In the genomic region with DNA sequence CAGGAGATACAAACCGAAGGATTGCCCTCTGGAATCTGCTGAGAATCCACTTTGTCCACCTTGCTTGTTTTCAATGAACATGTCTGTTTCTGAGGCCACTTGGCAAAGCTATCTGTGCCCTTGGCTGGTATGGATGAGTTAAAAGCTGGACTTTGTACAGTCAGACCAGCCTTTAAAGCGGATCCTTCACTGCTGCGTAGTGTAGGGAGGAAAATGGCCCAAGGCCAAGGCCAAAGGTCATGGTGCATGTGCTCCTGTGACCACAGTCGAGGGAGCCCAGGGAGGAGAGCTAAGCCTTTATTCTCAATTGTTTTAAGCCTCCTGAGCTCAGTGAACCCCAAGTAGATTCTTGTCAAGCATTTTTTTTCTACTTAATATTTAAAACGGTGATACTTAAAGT, we compare ENCODE assay signal across 22 cellular contexts. TPM values are rescaled to one million over a fixed set of nuclear protein-coding genes. Genes with fewer than 3 reads are reported as not detected.
DNase-seq lines count a peak whose midpoint lies in the region; ATAC-seq, FAIRE-seq and TF ChIP-seq lines count a peak whose summit lies in the region.
"Had no signal": no experiment of that assay in that cellular context is flagged by ENCODE, and none has a peak within 500 bp of the region (broad histone marks: within the 10 kb centered on the region; RNA-seq: fewer than 3 reads in every experiment).

No MANE protein-coding gene starts in this region.

- H3K4me3 ChIP-seq in astrocyte (ENCODE audit: insufficient read depth, low read depth, low read length), result no peak overlapping the region
- H3K4me3 ChIP-seq in stomach, result no peak overlapping the region
- no peak overlapping the region for H3K4me3 ChIP-seq in endodermal cell (ENCODE audit: low read length)
- H3K4me3 ChIP-seq: pancreas, PC-9, skin epidermis, thoracic aorta had no signal

- no peak overlapping the region for H3K4me2 ChIP-seq in astrocyte (ENCODE audit: low read length)
- H3K4me2 ChIP-seq: PC-9, SK-N-SH had no signal

- no peaks in the 10 kb centered on the region for H3K27me3 Mint-ChIP-seq in astrocyte (ENCODE audit: low read depth, unreplicated experiment)
- H3K27me3 Mint-ChIP-seq in endodermal cell (ENCODE audit: insufficient read depth), result peaks cover 19% of the 10 kb centered on the region

- H3K27ac Mint-ChIP-seq in astrocyte (ENCODE audit: unreplicated experiment) (peak overlapping the region; percentile 47), endodermal cell (no peak overlapping the region)

- no peaks in the 10 kb centered on the region for H3K27me3 ChIP-seq in astrocyte (ENCODE audit: insufficient read depth, low read length)
- no peaks in the 10 kb centered on the region for H3K27me3 ChIP-seq in stomach
- H3K27me3 ChIP-seq in endodermal cell (ENCODE audit: control insufficient read depth, insufficient read depth, low read length, poor library complexity, severe bottlenecking), result peaks cover 13% of the 10 kb centered on the region
- H3K27me3 ChIP-seq: pancreas had no signal

- H3K4me3 Mint-ChIP-seq in astrocyte (ENCODE audit: unreplicated experiment) (no peak overlapping the region), endodermal cell (no peak overlapping the region)

- FAIRE-seq in RCC 7860 (lab: Jason Lieb, UNC), result peak; percentile 71
- FAIRE-seq in astrocyte (lab: Jason Lieb, UNC), result no peak
- FAIRE-seq: keratinocyte, pancreas, TTC549 had no signal

- WGBS in stomach, 5 donors, result 29 to 51% (median 34%) methylated on average over 5 of the region's 5 CpGs
- WGBS in endodermal cell (ENCODE audit: insufficient coverage in 1 of 2, insufficient read length in 1 of 2), 2 experiments, result 98 to 100% methylated on average over 1 to 4 of the region's 5 CpGs

- H3K36me3 ChIP-seq in astrocyte (ENCODE audit: insufficient read depth, low read length), result no peaks in the 10 kb centered on the region
- H3K36me3 ChIP-seq in stomach, result no peaks in the 10 kb centered on the region
- no peaks in the 10 kb centered on the region for H3K36me3 ChIP-seq in endodermal cell (ENCODE audit: control insufficient read depth, insufficient read depth, low read length)
- H3K36me3 ChIP-seq: thoracic aorta had no signal

- no peaks in the 10 kb centered on the region for H4K20me1 ChIP-seq in astrocyte (ENCODE audit: insufficient read depth, low read length)

- TF ChIP-seq EP300 in stomach (IDR thresholded peaks at IDR 0.05), result no peak

- H3K27ac ChIP-seq in astrocyte (ENCODE audit: low read depth, low read length) (no peak overlapping the region), stomach (no peak overlapping the region), endodermal cell (ENCODE audit: low read depth, low read length) (no peak overlapping the region)
- H3K27ac ChIP-seq: pancreas, PC-9, thoracic aorta had no signal

- H3K4me1 Mint-ChIP-seq in astrocyte (ENCODE audit: low read depth, unreplicated experiment) (peaks cover 60% of the 10 kb centered on the region), endodermal cell (peaks cover 10% of the 10 kb centered on the region)

- DNase-seq in RCC 7860 (ENCODE audit: low spot score) (peak; percentile 40), astrocyte (ENCODE audit: low read depth) (no peak), lung microvascular endothelial cell (ENCODE audit: low read depth in 2 of 2) (peak; percentile 17 to 45), stomach (peak; percentile 64), SHP77 treated with DMSO at 0.1 percent for 48 hours (lab: John Stamatoyannopoulos, UW) (no peak), endodermal cell (no peak)
- no peak for DNase-seq in stimulated activated naive CD4-positive, alpha-beta T cell (lab: John Stamatoyannopoulos, UW)
- DNase-seq: activated naive CD4-positive, alpha-beta T cell; C1 segment of cervical spinal cord; GOT3; hippocampal formation; NCI-H1694; NCI-H2227 treated with DMSO at 0.1 percent for 48 hours; pancreas; PC-9; SK-N-SH; stimulated activated CD8-positive, alpha-beta memory T cell treated with anti-CD3 and anti-CD28 coated beads, Interleukin-4, amount 100 ng/mL, for 48 hours had no signal

- no peak overlapping the region for H3K9ac ChIP-seq in astrocyte (ENCODE audit: low read length)
- H3K9ac ChIP-seq in endodermal cell (ENCODE audit: extremely low read depth, low read length, poor library complexity, severe bottlenecking), result no peak overlapping the region
- H3K9ac ChIP-seq: SK-N-SH had no signal

- H3K9me3 ChIP-seq in astrocyte (ENCODE audit: insufficient read depth, low read depth, low read length) (no peaks in the 10 kb centered on the region), stomach (no peaks in the 10 kb centered on the region), endodermal cell (ENCODE audit: control insufficient read depth, low read length) (no peaks in the 10 kb centered on the region)
- H3K9me3 ChIP-seq: pancreas, SK-N-SH, thoracic aorta had no signal

- no peaks in the 10 kb centered on the region for H3K79me2 ChIP-seq in astrocyte (ENCODE audit: insufficient read depth, low read length)

- ATAC-seq in activated CD4-positive, CD25-positive, alpha-beta regulatory T cell treated with anti-CD3 and anti-CD28 coated beads, Interleukin-2, amount 50 U/mL, for 24 hours, result no peak

- H3K4me1 ChIP-seq in astrocyte (ENCODE audit: insufficient read depth, low read length) (peaks cover 53% of the 10 kb centered on the region), stomach (peaks cover 13 to 61% (median 19%) of the 10 kb centered on the region in 4 donors), endodermal cell (ENCODE audit: control insufficient read depth, insufficient read depth, low read length) (no peaks in the 10 kb centered on the region)
- H3K4me1 ChIP-seq: pancreas had no signal

- intact Hi-C loops in stomach (cut with DNase I; ENCODE audit: low total_unique reads), result no loop called here

- TF ChIP-seq POLR2A in stomach (IDR thresholded peaks at IDR 0.05), result no peak

- no peaks in the 10 kb centered on the region for H3K9me3 Mint-ChIP-seq in astrocyte (ENCODE audit: unreplicated experiment)
- H3K9me3 Mint-ChIP-seq in endodermal cell, result no peaks in the 10 kb centered on the region

- no peak overlapping the region for H2AFZ ChIP-seq in astrocyte (ENCODE audit: low read depth, low read length)
- H2AFZ ChIP-seq: PC-9 had no signal

- no peaks in the 10 kb centered on the region for H3K36me3 Mint-ChIP-seq in astrocyte (ENCODE audit: low read depth, unreplicated experiment)
- no peaks in the 10 kb centered on the region for H3K36me3 Mint-ChIP-seq in endodermal cell (ENCODE audit: low read depth)

- no peak for TF ChIP-seq CTCF in astrocyte (IDR thresholded peaks at IDR 0.05; ENCODE audit: insufficient read depth, low read depth, low read length)
- TF ChIP-seq CTCF in stomach (IDR thresholded peaks at IDR 0.05), result no peak
- TF ChIP-seq CTCF in endodermal cell (conservative IDR thresholded peaks at IDR 0.05), result no peak

RNA-seq across cellular contexts. Expression of a gene that starts 37.0 kb away (rescaled TPM):
- 1.8 and 2.2 TPM in 2 replicates for total RNA-seq in astrocyte
- total RNA-seq in lung microvascular endothelial cell, result 0.22 and 0.99 TPM in 2 replicates
- total RNA-seq in stomach, result 10 to 100 TPM in 3 of 5 donors, 1 to 10 TPM in 1, not detected in 1; 5.3 to 38.4 (median 20.7) TPM
- 1 to 10 TPM; 3.5 to 7.3 (median 3.9) TPM for polyA plus RNA-seq in stomach
- not detected for total RNA-seq in endodermal cell
- not detected for polyA plus RNA-seq in endodermal cell (2013, experiment 1 of 2)
- not detected for polyA plus RNA-seq in endodermal cell (2013, experiment 2 of 2)
- total RNA-seq: PC-9 had no signal

Comparison
In these comparisons a context has a peak if more than half of its experiments do, and no peak if none do; other contexts are left out.
1. DNase-seq: peak in RCC 7860 (single experiment), lung microvascular endothelial cell (2 of 2) and stomach (single experiment); none in astrocyte (single experiment), SHP77 treated with DMSO at 0.1 percent for 48 hours (single experiment), stimulated activated naive CD4-positive, alpha-beta T cell (0 of 6) and endodermal cell (single experiment).